1 cellular context compared by ENCODE assay signal in the genomic region with DNA sequence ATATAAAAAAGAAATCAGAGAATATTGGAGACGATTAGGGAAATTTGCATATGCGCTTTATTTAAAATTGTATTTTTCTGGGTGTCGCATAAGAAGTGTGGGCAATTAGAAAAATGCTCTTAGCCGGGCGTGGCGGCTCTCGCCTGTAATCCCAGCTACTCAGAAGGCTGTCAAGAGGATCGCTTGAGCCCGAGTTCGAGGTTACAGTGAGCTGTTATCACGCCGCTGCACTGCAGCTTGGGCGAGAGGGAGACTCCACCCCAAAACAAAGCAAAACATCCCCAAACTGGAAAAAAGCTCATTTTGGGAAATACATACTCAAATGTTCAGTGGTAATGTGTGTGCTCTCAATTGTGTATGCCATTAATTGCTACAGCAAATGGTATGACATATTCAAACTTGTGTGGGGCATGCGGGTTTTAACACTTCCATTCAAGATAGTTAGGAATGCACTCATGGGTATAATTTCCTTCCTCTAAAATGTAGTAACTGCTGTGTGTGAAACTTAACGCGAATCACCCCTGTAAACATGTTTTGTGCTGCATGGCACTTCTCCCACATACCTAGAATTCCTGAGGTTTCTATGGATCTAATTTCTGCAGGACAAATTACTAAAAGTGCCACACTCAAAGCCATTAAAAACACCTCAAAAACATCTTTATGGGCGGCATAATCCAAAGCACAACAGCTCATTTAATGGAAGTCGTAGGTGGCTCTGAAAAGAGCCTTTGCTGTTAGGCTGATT.
TF ChIP-seq lines count a peak whose summit lies in the region.

No MANE protein-coding gene starts in this region.

TF ChIP-seq in WTC11, 78 proteins besides CTCF, POLR2A, EP300 and RAD21 (continued from another document):
- TF ChIP-seq, protein P1, sequence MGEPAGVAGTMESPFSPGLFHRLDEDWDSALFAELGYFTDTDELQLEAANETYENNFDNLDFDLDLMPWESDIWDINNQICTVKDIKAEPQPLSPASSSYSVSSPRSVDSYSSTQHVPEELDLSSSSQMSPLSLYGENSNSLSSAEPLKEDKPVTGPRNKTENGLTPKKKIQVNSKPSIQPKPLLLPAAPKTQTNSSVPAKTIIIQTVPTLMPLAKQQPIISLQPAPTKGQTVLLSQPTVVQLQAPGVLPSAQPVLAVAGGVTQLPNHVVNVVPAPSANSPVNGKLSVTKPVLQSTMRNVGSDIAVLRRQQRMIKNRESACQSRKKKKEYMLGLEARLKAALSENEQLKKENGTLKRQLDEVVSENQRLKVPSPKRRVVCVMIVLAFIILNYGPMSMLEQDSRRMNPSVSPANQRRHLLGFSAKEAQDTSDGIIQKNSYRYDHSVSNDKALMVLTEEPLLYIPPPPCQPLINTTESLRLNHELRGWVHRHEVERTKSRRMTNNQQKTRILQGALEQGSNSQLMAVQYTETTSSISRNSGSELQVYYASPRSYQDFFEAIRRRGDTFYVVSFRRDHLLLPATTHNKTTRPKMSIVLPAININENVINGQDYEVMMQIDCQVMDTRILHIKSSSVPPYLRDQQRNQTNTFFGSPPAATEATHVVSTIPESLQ (CRISPR knock-in tag; IDR thresholded peaks at IDR 0.05), result no peak
- TF ChIP-seq, protein P2, sequence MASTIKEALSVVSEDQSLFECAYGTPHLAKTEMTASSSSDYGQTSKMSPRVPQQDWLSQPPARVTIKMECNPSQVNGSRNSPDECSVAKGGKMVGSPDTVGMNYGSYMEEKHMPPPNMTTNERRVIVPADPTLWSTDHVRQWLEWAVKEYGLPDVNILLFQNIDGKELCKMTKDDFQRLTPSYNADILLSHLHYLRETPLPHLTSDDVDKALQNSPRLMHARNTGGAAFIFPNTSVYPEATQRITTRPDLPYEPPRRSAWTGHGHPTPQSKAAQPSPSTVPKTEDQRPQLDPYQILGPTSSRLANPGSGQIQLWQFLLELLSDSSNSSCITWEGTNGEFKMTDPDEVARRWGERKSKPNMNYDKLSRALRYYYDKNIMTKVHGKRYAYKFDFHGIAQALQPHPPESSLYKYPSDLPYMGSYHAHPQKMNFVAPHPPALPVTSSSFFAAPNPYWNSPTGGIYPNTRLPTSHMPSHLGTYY (CRISPR knock-in tag; IDR thresholded peaks at IDR 0.05), result peak; percentile 48; the same call in 1 of the 2 replicates
- TF ChIP-seq ZNF121 (CRISPR knock-in tag; IDR thresholded peaks at IDR 0.05) (no peak), KAT7 (CRISPR knock-in tag; IDR thresholded peaks at IDR 0.05; ENCODE audit: borderline replicate concordance) (0 out of 2 replicates have a peak, but pooled peaks have one; percentile 15), NFE2L1 (CRISPR knock-in tag; IDR thresholded peaks at IDR 0.05) (no peak), EMX1 (CRISPR knock-in tag; IDR thresholded peaks at IDR 0.05) (peak; percentile 82; the same call in 1 of the 2 replicates), NR3C1 (CRISPR knock-in tag; conservative IDR thresholded peaks at IDR 0.05; ENCODE audit: low read depth) (no peak), ZBTB21 (CRISPR knock-in tag; IDR thresholded peaks at IDR 0.05; ENCODE audit: borderline replicate concordance) (no peak), NFATC4 (CRISPR knock-in tag; IDR thresholded peaks at IDR 0.05) (peak; percentile 86), PRRX2 (CRISPR knock-in tag; IDR thresholded peaks at IDR 0.05) (peak; percentile 83; the same call in 1 of the 2 replicates), ESRRA (CRISPR knock-in tag; IDR thresholded peaks at IDR 0.05; ENCODE audit: borderline replicate concordance) (no peak), FOXK1 (CRISPR knock-in tag; IDR thresholded peaks at IDR 0.05) (no peak), ZNF138 (CRISPR knock-in tag; conservative IDR thresholded peaks at IDR 0.05) (no peak), ZNF423 (CRISPR knock-in tag; IDR thresholded peaks at IDR 0.05) (no peak), OVOL2 (CRISPR knock-in tag; IDR thresholded peaks at IDR 0.05; ENCODE audit: borderline replicate concordance) (no peak), GABPB1 (CRISPR knock-in tag; IDR thresholded peaks at IDR 0.05) (no peak), FOXJ3 (CRISPR knock-in tag; IDR thresholded peaks at IDR 0.05; ENCODE audit: borderline replicate concordance) (no peak), MXD4 (CRISPR knock-in tag; IDR thresholded peaks at IDR 0.05; ENCODE audit: borderline replicate concordance) (no peak), NFYB (CRISPR knock-in tag; conservative IDR thresholded peaks at IDR 0.05; ENCODE audit: low read depth) (no peak), ZNF396 (CRISPR knock-in tag; IDR thresholded peaks at IDR 0.05; ENCODE audit: borderline replicate concordance) (no peak), TEAD4 (CRISPR knock-in tag; IDR thresholded peaks at IDR 0.05) (0 out of 2 replicates have a peak, but pooled peaks have one; percentile 9), ZNF416 (CRISPR knock-in tag; IDR thresholded peaks at IDR 0.05) (0 out of 2 replicates have a peak, but pooled peaks have one; percentile 54), JUN (CRISPR knock-in tag; IDR thresholded peaks at IDR 0.05) (no peak), IRF2 (CRISPR knock-in tag; IDR thresholded peaks at IDR 0.05; ENCODE audit: borderline replicate concordance, low read depth) (no peak), ZNF263 (CRISPR knock-in tag; IDR thresholded peaks at IDR 0.05; ENCODE audit: low read depth) (0 out of 2 replicates have a peak, but pooled peaks have one; percentile 39), SOX15 (CRISPR knock-in tag; IDR thresholded peaks at IDR 0.05) (no peak)
- TF ChIP-seq, protein P3, sequence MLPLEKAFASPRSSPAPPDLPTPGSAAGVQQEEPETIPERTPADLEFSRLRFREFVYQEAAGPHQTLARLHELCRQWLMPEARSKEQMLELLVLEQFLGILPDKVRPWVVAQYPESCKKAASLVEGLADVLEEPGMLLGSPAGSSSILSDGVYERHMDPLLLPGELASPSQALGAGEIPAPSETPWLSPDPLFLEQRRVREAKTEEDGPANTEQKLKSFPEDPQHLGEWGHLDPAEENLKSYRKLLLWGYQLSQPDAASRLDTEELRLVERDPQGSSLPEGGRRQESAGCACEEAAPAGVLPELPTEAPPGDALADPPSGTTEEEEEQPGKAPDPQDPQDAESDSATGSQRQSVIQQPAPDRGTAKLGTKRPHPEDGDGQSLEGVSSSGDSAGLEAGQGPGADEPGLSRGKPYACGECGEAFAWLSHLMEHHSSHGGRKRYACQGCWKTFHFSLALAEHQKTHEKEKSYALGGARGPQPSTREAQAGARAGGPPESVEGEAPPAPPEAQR (CRISPR knock-in tag; IDR thresholded peaks at IDR 0.05), result no peak
- TF ChIP-seq, protein P4, sequence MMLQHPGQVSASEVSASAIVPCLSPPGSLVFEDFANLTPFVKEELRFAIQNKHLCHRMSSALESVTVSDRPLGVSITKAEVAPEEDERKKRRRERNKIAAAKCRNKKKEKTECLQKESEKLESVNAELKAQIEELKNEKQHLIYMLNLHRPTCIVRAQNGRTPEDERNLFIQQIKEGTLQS (CRISPR knock-in tag; conservative IDR thresholded peaks at IDR 0.05), result no peak
- TF ChIP-seq, protein P5, sequence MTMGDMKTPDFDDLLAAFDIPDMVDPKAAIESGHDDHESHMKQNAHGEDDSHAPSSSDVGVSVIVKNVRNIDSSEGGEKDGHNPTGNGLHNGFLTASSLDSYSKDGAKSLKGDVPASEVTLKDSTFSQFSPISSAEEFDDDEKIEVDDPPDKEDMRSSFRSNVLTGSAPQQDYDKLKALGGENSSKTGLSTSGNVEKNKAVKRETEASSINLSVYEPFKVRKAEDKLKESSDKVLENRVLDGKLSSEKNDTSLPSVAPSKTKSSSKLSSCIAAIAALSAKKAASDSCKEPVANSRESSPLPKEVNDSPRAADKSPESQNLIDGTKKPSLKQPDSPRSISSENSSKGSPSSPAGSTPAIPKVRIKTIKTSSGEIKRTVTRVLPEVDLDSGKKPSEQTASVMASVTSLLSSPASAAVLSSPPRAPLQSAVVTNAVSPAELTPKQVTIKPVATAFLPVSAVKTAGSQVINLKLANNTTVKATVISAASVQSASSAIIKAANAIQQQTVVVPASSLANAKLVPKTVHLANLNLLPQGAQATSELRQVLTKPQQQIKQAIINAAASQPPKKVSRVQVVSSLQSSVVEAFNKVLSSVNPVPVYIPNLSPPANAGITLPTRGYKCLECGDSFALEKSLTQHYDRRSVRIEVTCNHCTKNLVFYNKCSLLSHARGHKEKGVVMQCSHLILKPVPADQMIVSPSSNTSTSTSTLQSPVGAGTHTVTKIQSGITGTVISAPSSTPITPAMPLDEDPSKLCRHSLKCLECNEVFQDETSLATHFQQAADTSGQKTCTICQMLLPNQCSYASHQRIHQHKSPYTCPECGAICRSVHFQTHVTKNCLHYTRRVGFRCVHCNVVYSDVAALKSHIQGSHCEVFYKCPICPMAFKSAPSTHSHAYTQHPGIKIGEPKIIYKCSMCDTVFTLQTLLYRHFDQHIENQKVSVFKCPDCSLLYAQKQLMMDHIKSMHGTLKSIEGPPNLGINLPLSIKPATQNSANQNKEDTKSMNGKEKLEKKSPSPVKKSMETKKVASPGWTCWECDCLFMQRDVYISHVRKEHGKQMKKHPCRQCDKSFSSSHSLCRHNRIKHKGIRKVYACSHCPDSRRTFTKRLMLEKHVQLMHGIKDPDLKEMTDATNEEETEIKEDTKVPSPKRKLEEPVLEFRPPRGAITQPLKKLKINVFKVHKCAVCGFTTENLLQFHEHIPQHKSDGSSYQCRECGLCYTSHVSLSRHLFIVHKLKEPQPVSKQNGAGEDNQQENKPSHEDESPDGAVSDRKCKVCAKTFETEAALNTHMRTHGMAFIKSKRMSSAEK (CRISPR knock-in tag; IDR thresholded peaks at IDR 0.05; ENCODE audit: borderline replicate concordance), result peak; percentile 16; the same call in 1 of the 2 replicates
- TF ChIP-seq, protein P6, sequence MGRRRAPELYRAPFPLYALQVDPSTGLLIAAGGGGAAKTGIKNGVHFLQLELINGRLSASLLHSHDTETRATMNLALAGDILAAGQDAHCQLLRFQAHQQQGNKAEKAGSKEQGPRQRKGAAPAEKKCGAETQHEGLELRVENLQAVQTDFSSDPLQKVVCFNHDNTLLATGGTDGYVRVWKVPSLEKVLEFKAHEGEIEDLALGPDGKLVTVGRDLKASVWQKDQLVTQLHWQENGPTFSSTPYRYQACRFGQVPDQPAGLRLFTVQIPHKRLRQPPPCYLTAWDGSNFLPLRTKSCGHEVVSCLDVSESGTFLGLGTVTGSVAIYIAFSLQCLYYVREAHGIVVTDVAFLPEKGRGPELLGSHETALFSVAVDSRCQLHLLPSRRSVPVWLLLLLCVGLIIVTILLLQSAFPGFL (CRISPR knock-in tag; IDR thresholded peaks at IDR 0.05; ENCODE audit: borderline replicate concordance), result no peak
- TF ChIP-seq, protein P7, sequence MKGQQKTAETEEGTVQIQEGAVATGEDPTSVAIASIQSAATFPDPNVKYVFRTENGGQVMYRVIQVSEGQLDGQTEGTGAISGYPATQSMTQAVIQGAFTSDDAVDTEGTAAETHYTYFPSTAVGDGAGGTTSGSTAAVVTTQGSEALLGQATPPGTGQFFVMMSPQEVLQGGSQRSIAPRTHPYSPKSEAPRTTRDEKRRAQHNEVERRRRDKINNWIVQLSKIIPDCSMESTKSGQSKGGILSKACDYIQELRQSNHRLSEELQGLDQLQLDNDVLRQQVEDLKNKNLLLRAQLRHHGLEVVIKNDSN (CRISPR knock-in tag; IDR thresholded peaks at IDR 0.05), result no peak
- TF ChIP-seq, protein P8, sequence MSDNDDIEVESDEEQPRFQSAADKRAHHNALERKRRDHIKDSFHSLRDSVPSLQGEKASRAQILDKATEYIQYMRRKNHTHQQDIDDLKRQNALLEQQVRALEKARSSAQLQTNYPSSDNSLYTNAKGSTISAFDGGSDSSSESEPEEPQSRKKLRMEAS (CRISPR knock-in tag; IDR thresholded peaks at IDR 0.05), result 0 out of 2 replicates have a peak, but pooled peaks have one; percentile 5
- TF ChIP-seq, protein P9, sequence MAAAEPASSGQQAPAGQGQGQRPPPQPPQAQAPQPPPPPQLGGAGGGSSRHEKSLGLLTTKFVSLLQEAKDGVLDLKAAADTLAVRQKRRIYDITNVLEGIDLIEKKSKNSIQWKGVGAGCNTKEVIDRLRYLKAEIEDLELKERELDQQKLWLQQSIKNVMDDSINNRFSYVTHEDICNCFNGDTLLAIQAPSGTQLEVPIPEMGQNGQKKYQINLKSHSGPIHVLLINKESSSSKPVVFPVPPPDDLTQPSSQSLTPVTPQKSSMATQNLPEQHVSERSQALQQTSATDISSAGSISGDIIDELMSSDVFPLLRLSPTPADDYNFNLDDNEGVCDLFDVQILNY (CRISPR knock-in tag; IDR thresholded peaks at IDR 0.05), result no peak
- TF ChIP-seq, protein P10, sequence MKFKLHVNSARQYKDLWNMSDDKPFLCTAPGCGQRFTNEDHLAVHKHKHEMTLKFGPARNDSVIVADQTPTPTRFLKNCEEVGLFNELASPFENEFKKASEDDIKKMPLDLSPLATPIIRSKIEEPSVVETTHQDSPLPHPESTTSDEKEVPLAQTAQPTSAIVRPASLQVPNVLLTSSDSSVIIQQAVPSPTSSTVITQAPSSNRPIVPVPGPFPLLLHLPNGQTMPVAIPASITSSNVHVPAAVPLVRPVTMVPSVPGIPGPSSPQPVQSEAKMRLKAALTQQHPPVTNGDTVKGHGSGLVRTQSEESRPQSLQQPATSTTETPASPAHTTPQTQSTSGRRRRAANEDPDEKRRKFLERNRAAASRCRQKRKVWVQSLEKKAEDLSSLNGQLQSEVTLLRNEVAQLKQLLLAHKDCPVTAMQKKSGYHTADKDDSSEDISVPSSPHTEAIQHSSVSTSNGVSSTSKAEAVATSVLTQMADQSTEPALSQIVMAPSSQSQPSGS (CRISPR knock-in tag; IDR thresholded peaks at IDR 0.05; ENCODE audit: borderline replicate concordance, low read depth), result no peak
- TF ChIP-seq, protein P11, sequence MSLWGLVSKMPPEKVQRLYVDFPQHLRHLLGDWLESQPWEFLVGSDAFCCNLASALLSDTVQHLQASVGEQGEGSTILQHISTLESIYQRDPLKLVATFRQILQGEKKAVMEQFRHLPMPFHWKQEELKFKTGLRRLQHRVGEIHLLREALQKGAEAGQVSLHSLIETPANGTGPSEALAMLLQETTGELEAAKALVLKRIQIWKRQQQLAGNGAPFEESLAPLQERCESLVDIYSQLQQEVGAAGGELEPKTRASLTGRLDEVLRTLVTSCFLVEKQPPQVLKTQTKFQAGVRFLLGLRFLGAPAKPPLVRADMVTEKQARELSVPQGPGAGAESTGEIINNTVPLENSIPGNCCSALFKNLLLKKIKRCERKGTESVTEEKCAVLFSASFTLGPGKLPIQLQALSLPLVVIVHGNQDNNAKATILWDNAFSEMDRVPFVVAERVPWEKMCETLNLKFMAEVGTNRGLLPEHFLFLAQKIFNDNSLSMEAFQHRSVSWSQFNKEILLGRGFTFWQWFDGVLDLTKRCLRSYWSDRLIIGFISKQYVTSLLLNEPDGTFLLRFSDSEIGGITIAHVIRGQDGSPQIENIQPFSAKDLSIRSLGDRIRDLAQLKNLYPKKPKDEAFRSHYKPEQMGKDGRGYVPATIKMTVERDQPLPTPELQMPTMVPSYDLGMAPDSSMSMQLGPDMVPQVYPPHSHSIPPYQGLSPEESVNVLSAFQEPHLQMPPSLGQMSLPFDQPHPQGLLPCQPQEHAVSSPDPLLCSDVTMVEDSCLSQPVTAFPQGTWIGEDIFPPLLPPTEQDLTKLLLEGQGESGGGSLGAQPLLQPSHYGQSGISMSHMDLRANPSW (CRISPR knock-in tag; conservative IDR thresholded peaks at IDR 0.05; ENCODE audit: low read depth), result no peak
